Comparison of ENCODE assay signal across 26 cellular contexts in genomic region chr9:121302786-121303185, GRCh38. TPM values are rescaled to one million over a fixed set of nuclear protein-coding genes. Genes with fewer than 3 reads are reported as not detected.
DNase-seq lines count a peak whose midpoint lies in the region; ATAC-seq and TF ChIP-seq lines count a peak whose summit lies in the region.
"Had no signal": no experiment of that assay in that cellular context is flagged by ENCODE, and none has a peak within 500 bp of the region (broad histone marks: within the 10 kb centered on the region; RNA-seq: fewer than 3 reads in every experiment).

No MANE protein-coding gene starts in this region.

- no peaks in the 10 kb centered on the region for H3K79me2 ChIP-seq in OCI-LY7 (ENCODE audit: insufficient read depth, low read depth, low read length)

- H3K9me3 ChIP-seq in left ventricle myocardium inferior (replicated peaks) (no peaks in the 10 kb centered on the region), tibial nerve (no peaks in the 10 kb centered on the region), OCI-LY7 (ENCODE audit: low read length) (no peaks in the 10 kb centered on the region)
- no peaks in the 10 kb centered on the region for H3K9me3 ChIP-seq in CD4-positive, alpha-beta T cell (ENCODE audit: control insufficient read depth, low read length)
- H3K9me3 ChIP-seq: pancreas had no signal

- DNase-seq in dorsolateral prefrontal cortex: peak in 2 of 10 donors; percentile 28 to 31
- DNase-seq in left ventricle myocardium inferior: no peak
- peak; percentile 42 for DNase-seq in sciatic nerve (ENCODE audit: low spot score)
- peak in 1 of 2 donors; percentile 12 for DNase-seq in tibial nerve (ENCODE audit: low spot score in 2 of 2)
- no peak for DNase-seq in CD4-positive, alpha-beta T cell
- no peak for DNase-seq in OCI-LY7 (ENCODE audit: low spot score)
- DNase-seq in T-cell: no peak
- DNase-seq: activated CD8-positive, alpha-beta T cell treated with anti-CD3 and anti-CD28 coated beads, Interleukin-2, amount 10 ng/mL, durations not matched to agents 7 days and 5 days; activated naive CD4-positive, alpha-beta T cell treated with Interleukin-2 at 50 U/mL for 16 hours; activated T-cell treated with anti-CD3 and anti-CD28 coated beads, Interleukin-2, amount 50 U/mL, for 1 hour; central memory CD4-positive, alpha-beta T cell; erythroblast; Kasumi-1; midbrain; NCI-H187; NCI-H345; NCI-H82; stimulated activated CD4-positive, alpha-beta T cell treated with anti-CD3 and anti-CD28 coated beads, Interleukin-2, amount 100 ng/mL, for 24 hours; SW 1271 had no signal

- no TSS peak for BruUV-seq in OCI-LY7 (replicated peaks; lab: Mats Ljungman, UMichigan)

- H3K27ac ChIP-seq in dorsolateral prefrontal cortex (peak overlapping the region in 45 of 59 donors; percentile 3 to 100 (median 97)), left ventricle myocardium inferior (replicated peaks) (peak overlapping the region; percentile 98), tibial nerve (peak overlapping the region; percentile 86 to 98 (median 90)), OCI-LY7 (ENCODE audit: low read depth, low read length, poor library complexity, severe bottlenecking) (no peak overlapping the region)
- no peak overlapping the region for H3K27ac ChIP-seq in CD4-positive, alpha-beta T cell (ENCODE audit: low read depth, low read length)
- H3K27ac ChIP-seq: pancreas had no signal

- peaks cover 62% of the 10 kb centered on the region for H3K36me3 ChIP-seq in left ventricle myocardium inferior
- peaks cover 12 to 63% (median 37%) of the 10 kb centered on the region in 3 donors for H3K36me3 ChIP-seq in tibial nerve
- H3K36me3 ChIP-seq in OCI-LY7 (ENCODE audit: insufficient read depth, low read length): no peaks in the 10 kb centered on the region
- H3K36me3 ChIP-seq: pancreas had no signal

- TF ChIP-seq POLR2A in tibial nerve (IDR thresholded peaks at IDR 0.05): no peak

- ATAC-seq in sciatic nerve (no peak), T-cell (replicated peaks in 1 of 4) (no peak)
- ATAC-seq in CD4-positive, alpha-beta T cell (ENCODE audit: poor library complexity): no peak
- ATAC-seq: activated CD4-positive, CD25-positive, alpha-beta regulatory T cell treated with anti-CD3 and anti-CD28 coated beads, Interleukin-2, amount 50 U/mL, for 24 hours; activated CD8-positive, alpha-beta T cell treated with anti-CD3 and anti-CD28 coated beads, Interleukin-2, amount 10 ng/mL, durations not matched to agents 7 days and 5 days; GM23338; left colon; pancreas; stimulated activated memory B cell treated with anti-CD40 and anti-IgM and Interleukin-4, amounts not matched to agents 10 μg/mL and 1 μg/mL and 100 μg/mL, for 72 hours had no signal

- H3K4me3 Mint-ChIP-seq in CD4-positive, alpha-beta T cell: no peak overlapping the region
- no peak overlapping the region for H3K4me3 Mint-ChIP-seq in T-cell
- H3K4me3 Mint-ChIP-seq: activated CD8-positive, alpha-beta T cell treated with anti-CD3 and anti-CD28 coated beads, Interleukin-2, amount 10 ng/mL, durations not matched to agents 7 days and 5 days; CD14-positive monocyte; GM23338; stimulated activated memory B cell treated with anti-CD40 and anti-IgM and Interleukin-4, amounts not matched to agents 10 μg/mL and 1 μg/mL and 100 μg/mL, for 72 hours had no signal

- peak in 1 of 2 donors; percentile 7 for TF ChIP-seq EP300 in tibial nerve (IDR thresholded peaks at IDR 0.05)

- H3K36me3 Mint-ChIP-seq in CD4-positive, alpha-beta T cell (ENCODE audit: low read depth): no peaks in the 10 kb centered on the region
- H3K36me3 Mint-ChIP-seq in T-cell: peaks cover 19% of the 10 kb centered on the region

- TF ChIP-seq CTCF in dorsolateral prefrontal cortex (IDR thresholded peaks at IDR 0.05 in 54 of 56, conservative IDR thresholded peaks at IDR 0.05 in 2 of 56; ENCODE audit: low read depth in 1 of 56, partially characterized antibody in 56 of 56) (no peak), left ventricle myocardium inferior (IDR thresholded peaks at IDR 0.05; ENCODE audit: borderline replicate concordance) (no peak), tibial nerve (IDR thresholded peaks at IDR 0.05) (no peak), OCI-LY7 (conservative IDR thresholded peaks at IDR 0.05; ENCODE audit: low read length) (no peak)
- no peak for TF ChIP-seq CTCF in CD4-positive, alpha-beta T cell (IDR thresholded peaks at IDR 0.05)

- 92% methylated on average over 7 to 13 of the region's 13 CpGs for WGBS in tibial nerve, 2 donors

- CTCF ChIA-PET in CD4-positive, alpha-beta T cell (lab: Charles Lee): no interaction called here
- CTCF ChIA-PET in OCI-LY7 (lab: Charles Lee; ENCODE audit: unreplicated experiment) (interaction anchor here (0.7 kb wide), 1 partner anchor 138 kb away, joined by 3 read pairs; no protein-coding TSS in a partner anchor), T-cell (lab: Charles Lee) (no interaction called here)

- intact Hi-C loops in dorsolateral prefrontal cortex (cut with DNase I) (no loop called here), left ventricle myocardium inferior (cut with micrococcal nuclease) (no loop called here), sciatic nerve (cut with DNase I) (no loop called here), OCI-LY7 (cut with micrococcal nuclease; ENCODE audit: unreplicated experiment) (no loop called here)
- intact Hi-C loops in CD4-positive, alpha-beta T cell (cut with DNase I, micrococcal nuclease): no loop called here

- no peak overlapping the region for H2AFZ ChIP-seq in OCI-LY7 (ENCODE audit: low read length)
- H2AFZ ChIP-seq: GM23338 had no signal

- peaks cover 24% of the 10 kb centered on the region for H3K27me3 Mint-ChIP-seq in CD4-positive, alpha-beta T cell
- peaks cover 16 to 17% of the 10 kb centered on the region in 2 donors for H3K27me3 Mint-ChIP-seq in T-cell
- H3K27me3 Mint-ChIP-seq: stimulated activated memory B cell treated with anti-CD40 and anti-IgM and Interleukin-4, amounts not matched to agents 10 μg/mL and 1 μg/mL and 100 μg/mL, for 72 hours had no signal

- H3K9me2 ChIP-seq in OCI-LY7 (ENCODE audit: insufficient read depth, low read length): no peaks in the 10 kb centered on the region

- H3K4me3 ChIP-seq in dorsolateral prefrontal cortex: no peak overlapping the region
- H3K4me3 ChIP-seq in left ventricle myocardium inferior: peak overlapping the region; percentile 72
- peak overlapping the region; percentile 5 to 74 (median 67) for H3K4me3 ChIP-seq in tibial nerve
- H3K4me3 ChIP-seq in OCI-LY7 (ENCODE audit: low read depth, low read length, poor library complexity, severe bottlenecking): no peak overlapping the region
- H3K4me3 ChIP-seq: GM23338, pancreas had no signal

- H3K9me3 Mint-ChIP-seq in CD4-positive, alpha-beta T cell: no peaks in the 10 kb centered on the region
- H3K9me3 Mint-ChIP-seq in T-cell: no peaks in the 10 kb centered on the region
- H3K9me3 Mint-ChIP-seq: CD14-positive monocyte; GM23338; nephron; stimulated activated memory B cell treated with anti-CD40 and anti-IgM and Interleukin-4, amounts not matched to agents 10 μg/mL and 1 μg/mL and 100 μg/mL, for 72 hours had no signal

- POLR2A ChIA-PET in CD4-positive, alpha-beta T cell (lab: Charles Lee): no interaction called here
- POLR2A ChIA-PET in OCI-LY7 (lab: Charles Lee): no interaction called here
- POLR2A ChIA-PET in T-cell (lab: Charles Lee): no interaction called here

- peaks cover 17% of the 10 kb centered on the region for H3K4me1 Mint-ChIP-seq in CD4-positive, alpha-beta T cell (ENCODE audit: low read depth)
- H3K4me1 Mint-ChIP-seq in T-cell: peaks cover 13 to 20% (median 19%) of the 10 kb centered on the region in 3 donors

- no peak overlapping the region for H3K4me2 ChIP-seq in OCI-LY7 (ENCODE audit: low read length)
- H3K4me2 ChIP-seq: GM23338 had no signal

- H3K27ac Mint-ChIP-seq in CD4-positive, alpha-beta T cell: no peak overlapping the region
- H3K27ac Mint-ChIP-seq in T-cell: no peak overlapping the region
- H3K27ac Mint-ChIP-seq: activated CD8-positive, alpha-beta T cell treated with anti-CD3 and anti-CD28 coated beads, Interleukin-2, amount 10 ng/mL, durations not matched to agents 7 days and 5 days; CD14-positive monocyte; GM23338; nephron; stimulated activated memory B cell treated with anti-CD40 and anti-IgM and Interleukin-4, amounts not matched to agents 10 μg/mL and 1 μg/mL and 100 μg/mL, for 72 hours had no signal

- H3K27me3 ChIP-seq in dorsolateral prefrontal cortex (no peaks in the 10 kb centered on the region), left ventricle myocardium inferior (ENCODE audit: low read depth) (no peaks in the 10 kb centered on the region), tibial nerve (no peaks in the 10 kb centered on the region)
- H3K27me3 ChIP-seq in CD4-positive, alpha-beta T cell (ENCODE audit: control insufficient read depth, insufficient read depth, low read length): peaks cover 13% of the 10 kb centered on the region
- H3K27me3 ChIP-seq: pancreas had no signal

- H4K20me1 ChIP-seq in OCI-LY7 (ENCODE audit: insufficient read depth, low read length): no peaks in the 10 kb centered on the region

- H3K4me1 ChIP-seq in left ventricle myocardium inferior (peaks cover 98% of the 10 kb centered on the region), tibial nerve (peaks cover 0 to 92% (median 65%) of the 10 kb centered on the region in 4 donors), OCI-LY7 (ENCODE audit: insufficient read depth, low read length, poor library complexity, severe bottlenecking) (peaks cover 3% of the 10 kb centered on the region)

RNA-seq across cellular contexts. Expression of gene GSN, which starts 34.8 kb away (rescaled TPM):
- total RNA-seq in dorsolateral prefrontal cortex (100 to 1,000 TPM in 119 of 120 experiments, 10 to 100 TPM in 1; 88.2 to 740 (median 233) TPM), left ventricle myocardium inferior (758 TPM), sciatic nerve (1,757 TPM), tibial nerve (1,000 to 10,000 TPM; 1,899 to 6,678 (median 4,539) TPM), OCI-LY7 (2022) (13.4 and 15.3 TPM in 2 replicates), T-cell (1 to 10 TPM; 6.3 to 8.8 (median 8.4) TPM)
- 1 to 10 TPM; 2.6 to 2.7 TPM for total RNA-seq in CD4-positive, alpha-beta T cell
- total RNA-seq in OCI-LY7 (2014; rRNA removed; shearing (Covaris generic)): 10.9 and 16.3 TPM in 2 replicates

Comparison
In these comparisons a context has a peak if more than half of its experiments do, and no peak if none do; other contexts are left out.
1. H3K27ac ChIP-seq: peak in dorsolateral prefrontal cortex (45 of 59), left ventricle myocardium inferior (single experiment) and tibial nerve (4 of 4); none in CD4-positive, alpha-beta T cell (single experiment) and OCI-LY7 (single experiment).
2. H3K4me3 ChIP-seq: peak in left ventricle myocardium inferior (single experiment) and tibial nerve (4 of 4); none in dorsolateral prefrontal cortex (0 of 59) and OCI-LY7 (single experiment).
3. RNA of gene GSN, which starts 34.8 kb away (total RNA-seq): 1,899 to 6,678 TPM in tibial nerve, 1,757 TPM in sciatic nerve (single experiment), 758 TPM in left ventricle myocardium inferior (single experiment) and 88.2 to 740 TPM in dorsolateral prefrontal cortex; 10.9 to 16.3 TPM in OCI-LY7, 6.3 to 8.8 TPM in T-cell and 2.6 to 2.7 TPM in CD4-positive, alpha-beta T cell; every median in the first group is over 4 times any median in the second.